ENCODE assay signal across 10 cellular contexts in genomic region chr2:72917875-72918660, GRCh38. TPM values are rescaled to one million over a fixed set of nuclear protein-coding genes. Genes with fewer than 3 reads are reported as not detected.
DNase-seq lines count a peak whose midpoint lies in the region; ATAC-seq and TF ChIP-seq lines count a peak whose summit lies in the region.
"Had no signal": no experiment of that assay in that cellular context is flagged by ENCODE, and none has a peak within 500 bp of the region (broad histone marks: within the 10 kb centered on the region; RNA-seq: fewer than 3 reads in every experiment).

No MANE protein-coding gene starts in this region.

- H3K9me3 ChIP-seq in mucosa of descending colon (no peaks in the 10 kb centered on the region), thyroid gland (no peaks in the 10 kb centered on the region)

- no peaks in the 10 kb centered on the region for H3K9me3 Mint-ChIP-seq in activated naive CD8-positive, alpha-beta T cell treated with anti-CD3 and anti-CD28 coated beads for 36 hours
- H3K9me3 Mint-ChIP-seq: stimulated activated naive CD8-positive, alpha-beta T cell treated with anti-CD3 and anti-CD28 coated beads, Interleukin-15, Interleukin-2, amounts not matched to agents 100 ng/mL and 50 ng/mL, for 24 hours had no signal

- peaks cover 26% of the 10 kb centered on the region for H3K4me1 ChIP-seq in mucosa of descending colon (ENCODE audit: low read depth)
- H3K4me1 ChIP-seq in thyroid gland = peaks cover 38 to 51% of the 10 kb centered on the region in 2 donors

- ATAC-seq in HG02759 (IDR thresholded peaks at IDR 0.05; ENCODE audit: unreplicated experiment) (peak; percentile 3), mucosa of descending colon (peak; percentile 7), GM18873 (IDR thresholded peaks at IDR 0.05; ENCODE audit: low FRiP score, unreplicated experiment) (no peak)

- H3K36me3 ChIP-seq in mucosa of descending colon (ENCODE audit: low read depth) (no peaks in the 10 kb centered on the region), thyroid gland (no peaks in the 10 kb centered on the region)

- H3K27me3 ChIP-seq in thyroid gland = peaks cover 63% of the 10 kb centered on the region

- H3K4me3 ChIP-seq in mucosa of descending colon (no peak overlapping the region), thyroid gland (replicated peaks in 1 of 3) (peak overlapping the region in 1 of 3 donors; percentile 33)

- H3K27ac ChIP-seq in thyroid gland = no peak overlapping the region

- no peak for TF ChIP-seq CTCF in mucosa of descending colon (IDR thresholded peaks at IDR 0.05)
- no peak for TF ChIP-seq CTCF in thyroid gland (IDR thresholded peaks at IDR 0.05)

- intact Hi-C loops in mucosa of descending colon (cut with DNase I, micrococcal nuclease) = no loop called here
- intact Hi-C loops in thyroid gland (cut with DNase I) = no loop called here

- DNase-seq in GM03348 (ENCODE audit: low spot score) (peak; percentile 28), mucosa of descending colon (peak in 1 of 3 donors; percentile 45), occipital lobe (lab: John Stamatoyannopoulos, UW) (no peak), SIG-M5 (lab: John Stamatoyannopoulos, UW) (no peak), thyroid gland (no peak)
- DNase-seq in activated naive CD8-positive, alpha-beta T cell treated with anti-CD3 and anti-CD28 coated beads for 36 hours = peak; percentile 30

- TF ChIP-seq POLR2A in thyroid gland (IDR thresholded peaks at IDR 0.05) = no peak

- peaks cover 85% of the 10 kb centered on the region for H3K27me3 Mint-ChIP-seq in activated naive CD8-positive, alpha-beta T cell treated with anti-CD3 and anti-CD28 coated beads for 36 hours

- H3K36me3 Mint-ChIP-seq in activated naive CD8-positive, alpha-beta T cell treated with anti-CD3 and anti-CD28 coated beads for 36 hours = no peaks in the 10 kb centered on the region

- H3K4me3 Mint-ChIP-seq in activated naive CD8-positive, alpha-beta T cell treated with anti-CD3 and anti-CD28 coated beads for 36 hours = no peak overlapping the region

- no peak overlapping the region for H3K27ac Mint-ChIP-seq in activated naive CD8-positive, alpha-beta T cell treated with anti-CD3 and anti-CD28 coated beads for 36 hours

- 0 to 2% methylated on average over 9 to 15 of the region's 95 CpGs for WGBS in thyroid gland, 2 donors

- H3K4me1 Mint-ChIP-seq in activated naive CD8-positive, alpha-beta T cell treated with anti-CD3 and anti-CD28 coated beads for 36 hours = peaks cover 28% of the 10 kb centered on the region

RNA-seq across cellular contexts. Expression of gene EMX1, which starts 0.7 kb away (rescaled TPM):
- total RNA-seq in activated naive CD8-positive, alpha-beta T cell treated with anti-CD3 and anti-CD28 coated beads for 36 hours = not detected
- total RNA-seq in mucosa of descending colon = 1 to 10 TPM in 2 of 3 donors, under 1 TPM in 1; 0.96 to 3.6 (median 1.6) TPM
- 21.1 TPM for total RNA-seq in occipital lobe
- under 1 TPM in 1 of 4 donors, not detected in 3; 0.22 TPM for total RNA-seq in thyroid gland
- total RNA-seq: LHCN-M2 had no signal

RNA-seq across cellular contexts. Expression of gene SPR, which starts 30.9 kb away (rescaled TPM):
- 10 to 100 TPM; 13.9 TPM for total RNA-seq in activated naive CD8-positive, alpha-beta T cell treated with anti-CD3 and anti-CD28 coated beads for 36 hours
- total RNA-seq in mucosa of descending colon = 10 to 100 TPM; 53.7 to 91.0 (median 60.9) TPM
- 1.2 TPM for total RNA-seq in occipital lobe
- total RNA-seq in thyroid gland = 10 to 100 TPM; 29.4 to 83.0 (median 55.9) TPM

Comparison
In these comparisons a context has a peak if more than half of its experiments do, and no peak if none do; other contexts are left out.
1. DNase-seq: peak in GM03348 (single experiment) and activated naive CD8-positive, alpha-beta T cell treated with anti-CD3 and anti-CD28 coated beads for 36 hours (single experiment); none in occipital lobe (single experiment), SIG-M5 (single experiment) and thyroid gland (0 of 2).